Comparison of ENCODE assay signal across 10 cellular contexts in the genomic region with DNA sequence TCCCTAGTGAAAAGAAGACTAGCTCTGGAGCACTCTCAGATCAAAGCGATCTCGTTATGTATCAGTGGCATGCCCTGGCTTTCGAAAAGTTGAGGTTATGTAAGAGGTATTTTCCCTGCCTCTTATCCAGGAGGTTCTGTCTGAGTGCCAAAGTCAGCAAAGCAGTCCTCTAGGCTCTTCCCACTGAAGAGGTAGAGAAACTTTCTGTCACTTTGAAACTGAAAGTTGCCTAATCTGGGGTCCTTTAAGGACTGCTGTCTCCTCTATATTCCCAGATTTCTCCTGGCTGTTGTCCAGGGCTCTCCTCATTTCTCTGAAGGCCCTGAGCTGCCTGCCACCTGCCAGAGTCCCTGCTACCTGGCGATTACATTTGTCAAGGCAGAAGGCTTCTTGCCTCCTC.
DNase-seq lines count a peak whose midpoint lies in the region; ATAC-seq and TF ChIP-seq lines count a peak whose summit lies in the region.
"Had no signal": no experiment of that assay in that cellular context is flagged by ENCODE, and none has a peak within 500 bp of the region (broad histone marks: within the 10 kb centered on the region; RNA-seq: fewer than 3 reads in every experiment).

No MANE protein-coding gene starts in this region.

- H3K4me3 Mint-ChIP-seq in CD14-positive monocyte = no peak overlapping the region
- no peak overlapping the region for H3K4me3 Mint-ChIP-seq in naive thymus-derived CD8-positive, alpha-beta T cell

- H3K27ac Mint-ChIP-seq in CD14-positive monocyte = no peak overlapping the region
- H3K27ac Mint-ChIP-seq in naive thymus-derived CD8-positive, alpha-beta T cell = peak overlapping the region in 4 of 10 donors; percentile 9 to 79 (median 58)

- H3K9ac ChIP-seq in duodenal mucosa (ENCODE audit: low read depth in 1 of 2, low read length in 2 of 2) = no peak overlapping the region

- peaks cover 0 to under 1% (median 0%) of the 10 kb centered on the region in 7 donors for H3K9me3 Mint-ChIP-seq in CD14-positive monocyte
- no peaks in the 10 kb centered on the region for H3K9me3 Mint-ChIP-seq in naive thymus-derived CD8-positive, alpha-beta T cell

- DNase-seq in NCI-H2107 (lab: John Stamatoyannopoulos, UW) (peak; percentile 37), mucosa of gallbladder (ENCODE audit: low spot score) (peak; percentile 53), CD14-positive monocyte (ENCODE audit: low spot score) (no peak), dedifferentiated amniotic fluid mesenchymal stem cell (ENCODE audit: extremely low spot score) (no peak)
- DNase-seq in naive thymus-derived CD8-positive, alpha-beta T cell = no peak
- DNase-seq: activated CD4-positive, alpha-beta T cell treated with anti-CD3 and anti-CD28 coated beads for 48 hours had no signal

- TF ChIP-seq CTCF in C4-2B (conservative IDR thresholded peaks at IDR 0.05) (no peak), CD14-positive monocyte (IDR thresholded peaks at IDR 0.05) (no peak)

- peaks cover 35 to 39% of the 10 kb centered on the region in 2 donors for H3K4me1 ChIP-seq in duodenal mucosa (ENCODE audit: control insufficient read depth in 1 of 2, insufficient read depth in 2 of 2, low read length in 2 of 2)

- H3K27me3 ChIP-seq in duodenal mucosa (ENCODE audit: control insufficient read depth in 1 of 2, insufficient read depth in 2 of 2, low read length in 2 of 2) = no peaks in the 10 kb centered on the region
- H3K27me3 ChIP-seq: dorsolateral prefrontal cortex had no signal

- H3K27ac ChIP-seq in C4-2B = peak overlapping the region; percentile 83
- no peak overlapping the region for H3K27ac ChIP-seq in duodenal mucosa (ENCODE audit: low read depth, low read length)

- peaks cover 0 to 1% (median 0%) of the 10 kb centered on the region in 3 donors for H3K27me3 Mint-ChIP-seq in CD14-positive monocyte (ENCODE audit: low read depth in 3 of 3)
- no peaks in the 10 kb centered on the region for H3K27me3 Mint-ChIP-seq in naive thymus-derived CD8-positive, alpha-beta T cell

- intact Hi-C loops in CD14-positive monocyte (cut with micrococcal nuclease) = no loop called here

- peaks cover 43% of the 10 kb centered on the region for H3K4me1 Mint-ChIP-seq in CD14-positive monocyte
- peaks cover 7 to 25% (median 22%) of the 10 kb centered on the region in 4 donors for H3K4me1 Mint-ChIP-seq in naive thymus-derived CD8-positive, alpha-beta T cell

- no peaks in the 10 kb centered on the region for H3K9me3 ChIP-seq in duodenal mucosa (ENCODE audit: control insufficient read depth in 1 of 2, low read length in 2 of 2)

- H3K36me3 Mint-ChIP-seq in CD14-positive monocyte = no peaks in the 10 kb centered on the region
- H3K36me3 Mint-ChIP-seq in naive thymus-derived CD8-positive, alpha-beta T cell = no peaks in the 10 kb centered on the region

- ATAC-seq in GM19463 (IDR thresholded peaks at IDR 0.05; ENCODE audit: unreplicated experiment) = no peak
- no peak for ATAC-seq in naive thymus-derived CD8-positive, alpha-beta T cell

- POLR2A ChIA-PET in naive thymus-derived CD8-positive, alpha-beta T cell (lab: Charles Lee) = no interaction called here

- no peaks in the 10 kb centered on the region for H3K36me3 ChIP-seq in duodenal mucosa (ENCODE audit: control insufficient read depth in 1 of 2, insufficient read depth in 2 of 2, low read length in 2 of 2)

- H3K4me3 ChIP-seq in duodenal mucosa (ENCODE audit: low read depth in 1 of 2, low read length in 2 of 2) = peak overlapping the region; percentile 18 to 48

Comparison
In these comparisons a context has a peak if more than half of its experiments do, and no peak if none do; other contexts are left out.
1. DNase-seq: peak in NCI-H2107 (single experiment) and mucosa of gallbladder (single experiment); none in CD14-positive monocyte (single experiment), dedifferentiated amniotic fluid mesenchymal stem cell (single experiment) and naive thymus-derived CD8-positive, alpha-beta T cell (0 of 10).